25 cellular contexts compared by ENCODE assay signal in genomic region chr2:66405473-66405872, GRCh38. TPM values are rescaled to one million over a fixed set of nuclear protein-coding genes. Genes with fewer than 3 reads are reported as not detected.
"Had no signal": no experiment of that assay in that cellular context is flagged by ENCODE, and none has a peak within 500 bp of the region (broad histone marks: within the 10 kb centered on the region; RNA-seq: fewer than 3 reads in every experiment).

No MANE protein-coding gene starts in this region.

- H3K9me3 Mint-ChIP-seq: effector memory CD8-positive, alpha-beta T cell; stimulated activated memory B cell treated with anti-CD40 and anti-IgM and Interleukin-4, amounts not matched to agents 10 μg/mL and 1 μg/mL and 100 μg/mL, for 72 hours had no signal

- H3K4me1 Mint-ChIP-seq: immature natural killer cell; memory B cell; naive thymus-derived CD4-positive, alpha-beta T cell; nephron; neural progenitor cell; stimulated activated memory B cell treated with anti-CD40 and anti-IgM and Interleukin-4, amounts not matched to agents 10 μg/mL and 1 μg/mL and 100 μg/mL, for 72 hours had no signal

- H2AFZ ChIP-seq: neural progenitor cell had no signal

- H3K27me3 Mint-ChIP-seq: effector memory CD8-positive, alpha-beta T cell; stimulated activated memory B cell treated with anti-CD40 and anti-IgM and Interleukin-4, amounts not matched to agents 10 μg/mL and 1 μg/mL and 100 μg/mL, for 72 hours had no signal

- FAIRE-seq: frontal cortex, keratinocyte, urothelium cell line had no signal

- ATAC-seq: effector memory CD8-positive, alpha-beta T cell; left lobe of liver; naive thymus-derived CD4-positive, alpha-beta T cell; stimulated activated memory B cell treated with anti-CD40 and anti-IgM and Interleukin-4, amounts not matched to agents 10 μg/mL and 1 μg/mL and 100 μg/mL, for 72 hours; stimulated activated naive CD8-positive, alpha-beta T cell treated with anti-CD3 and anti-CD28 coated beads, Interleukin-15, Interleukin-2, amounts not matched to agents 100 U/mL and 50 U/mL, for 24 hours had no signal

- H3K27ac Mint-ChIP-seq: effector memory CD8-positive, alpha-beta T cell; immature natural killer cell; memory B cell; nephron; neural progenitor cell; stimulated activated memory B cell treated with anti-CD40 and anti-IgM and Interleukin-4, amounts not matched to agents 10 μg/mL and 1 μg/mL and 100 μg/mL, for 72 hours had no signal

- H3K36me3 ChIP-seq: prostate gland, right atrium auricular region, sigmoid colon, spleen, tibial artery, upper lobe of left lung had no signal

- H3K4me3 Mint-ChIP-seq: effector memory CD8-positive, alpha-beta T cell; immature natural killer cell; memory B cell; naive thymus-derived CD4-positive, alpha-beta T cell; nephron; neural progenitor cell; stimulated activated memory B cell treated with anti-CD40 and anti-IgM and Interleukin-4, amounts not matched to agents 10 μg/mL and 1 μg/mL and 100 μg/mL, for 72 hours had no signal

- H3K4me1 ChIP-seq: neural progenitor cell, prostate gland, right atrium auricular region, sigmoid colon, spleen, testis, tibial artery, upper lobe of left lung had no signal

- H3K27ac ChIP-seq: neural progenitor cell, prostate gland, right atrium auricular region, sigmoid colon, spleen, testis, tibial artery, upper lobe of left lung had no signal

- DNase-seq: cortex of kidney; effector memory CD8-positive, alpha-beta T cell; hypothalamus; immature natural killer cell; naive thymus-derived CD4-positive, alpha-beta T cell; nucleus accumbens; sigmoid colon; spleen; stimulated activated CD4-positive, alpha-beta T cell treated with anti-CD3 and anti-CD28 coated beads, Interleukin-4, amount 100 ng/mL, for 4 hours; stimulated activated naive CD8-positive, alpha-beta T cell treated with anti-CD3 and anti-CD28 coated beads, Interleukin-15, Interleukin-2, amounts not matched to agents 100 U/mL and 50 U/mL, for 24 hours; substantia nigra; testis; tibial artery; upper lobe of left lung had no signal

- H3K4me2 ChIP-seq: neural progenitor cell had no signal

- H3K4me3 ChIP-seq: lung, neural progenitor cell, prostate gland, right atrium auricular region, sigmoid colon, spleen, testis, tibial artery, upper lobe of left lung had no signal

- H3K9ac ChIP-seq: neural progenitor cell had no signal

- H3K9me3 ChIP-seq: prostate gland, sigmoid colon, testis had no signal

- H3K27me3 ChIP-seq: neural progenitor cell, right atrium auricular region, sigmoid colon, spleen, testis, tibial artery, upper lobe of left lung had no signal

- H3K36me3 Mint-ChIP-seq: immature natural killer cell; memory B cell; naive thymus-derived CD4-positive, alpha-beta T cell; neural progenitor cell; stimulated activated memory B cell treated with anti-CD40 and anti-IgM and Interleukin-4, amounts not matched to agents 10 μg/mL and 1 μg/mL and 100 μg/mL, for 72 hours had no signal

RNA-seq across cellular contexts. Expression of gene MEIS1, which starts 29.5 kb away (rescaled TPM):
- polyA plus RNA-seq: naive thymus-derived CD4-positive, alpha-beta T cell had no signal
